Comparison of ENCODE assay signal across 7 cellular contexts in the genomic region with DNA sequence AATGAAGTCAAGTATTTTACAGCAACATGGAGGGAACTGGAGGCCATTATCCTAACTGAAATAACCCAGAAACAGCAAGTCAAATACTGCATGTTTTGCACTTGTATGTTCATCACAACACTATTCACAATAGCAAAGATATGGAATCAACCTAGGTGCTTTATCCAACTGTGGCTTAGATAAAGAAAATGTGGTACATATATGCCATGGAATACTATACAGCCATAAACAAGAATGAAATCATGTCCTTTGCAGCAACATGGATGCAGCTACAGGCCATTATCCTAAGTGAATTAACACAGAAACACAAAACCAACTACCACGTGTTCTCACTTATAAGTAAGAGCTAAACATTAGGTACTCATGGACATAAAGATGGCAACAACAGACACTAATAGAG.
"Had no signal": no experiment of that assay in that cellular context is flagged by ENCODE, and none has a peak within 500 bp of the region (broad histone marks: within the 10 kb centered on the region; RNA-seq: fewer than 3 reads in every experiment).

No MANE protein-coding gene starts in this region.

- H3K27ac ChIP-seq: HL-60, KMS-11 had no signal

- H3K9ac ChIP-seq: KMS-11 had no signal

- H3K4me2 ChIP-seq: KMS-11 had no signal

- FAIRE-seq: HepG2, HTR-8/SVneo had no signal

- DNase-seq: IMR-90, KBM-7, KG1 had no signal

- ATAC-seq: HepG2 had no signal
